In the genomic region with DNA sequence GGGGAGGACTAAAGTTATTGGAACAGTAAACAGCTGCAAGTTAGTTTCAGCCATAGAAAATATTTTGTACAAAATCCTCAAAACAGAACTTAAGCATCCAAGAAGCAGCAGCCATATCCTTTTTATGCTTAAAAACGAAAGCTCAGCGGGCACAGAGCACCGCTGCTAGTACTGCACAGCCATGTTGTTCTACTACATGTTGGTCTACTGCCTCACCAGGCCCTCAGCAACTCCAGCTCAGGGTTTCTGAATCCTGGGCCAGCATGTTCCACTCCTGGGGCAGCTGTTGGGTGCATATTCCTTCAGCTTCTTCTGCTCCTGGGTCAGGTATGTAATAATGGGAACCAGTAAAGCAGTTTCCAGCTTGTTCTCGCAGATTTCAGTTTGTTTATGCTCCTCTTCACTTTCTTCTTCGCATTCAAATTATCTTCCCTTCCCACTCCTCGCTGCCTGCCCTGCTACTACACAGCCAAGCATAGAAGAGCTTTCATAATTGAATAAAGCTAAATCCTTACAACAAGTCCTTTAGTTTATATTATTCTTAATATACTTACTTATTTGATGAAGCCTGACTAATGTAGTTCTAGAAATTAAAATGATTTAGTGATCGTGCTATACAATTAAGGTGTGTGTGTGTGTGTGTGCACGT, we compare ENCODE assay signal across 1 cellular context.
TF ChIP-seq lines count a peak whose summit lies in the region.

No MANE protein-coding gene starts in this region.

TF ChIP-seq in H1, 55 proteins besides CTCF, POLR2A, EP300 and RAD21:
- TF ChIP-seq BACH1 (IDR thresholded peaks at IDR 0.05; ENCODE audit: low read length) (no peak), SIX5 (IDR thresholded peaks at IDR 0.05; ENCODE audit: low read depth, low read length) (no peak), RXRA (IDR thresholded peaks at IDR 0.05; ENCODE audit: insufficient read depth, low read depth, low read length) (no peak), POLR2AphosphoS5 (IDR thresholded peaks at IDR 0.05; ENCODE audit: low read depth, low read length) (no peak), SP2 (IDR thresholded peaks at IDR 0.05; ENCODE audit: low read length) (no peak), BRCA1 (IDR thresholded peaks at IDR 0.05; ENCODE audit: low read depth, low read length) (no peak), KDM1A (IDR thresholded peaks at IDR 0.05; ENCODE audit: borderline replicate concordance, low read length) (no peak), SRF (IDR thresholded peaks at IDR 0.05; ENCODE audit: low read depth, low read length) (no peak), CREB1 (IDR thresholded peaks at IDR 0.05) (no peak), RFX5 (IDR thresholded peaks at IDR 0.05; ENCODE audit: borderline replicate concordance, low read depth, low read length) (no peak), POU5F1 (IDR thresholded peaks at IDR 0.05; ENCODE audit: low read depth, low read length) (no peak)
TF ChIP-seq in H1: peak in this region for 0.
